In genomic region chr17:50355701-50356341, GRCh38 we compare ENCODE assay signal across 17 cellular contexts. TPM values are rescaled to one million over a fixed set of nuclear protein-coding genes. Genes with fewer than 3 reads are reported as not detected.
A peak's percentile ranks its signal among the peaks of the same experiment; 100 is the strongest.
DNase-seq lines count a peak whose midpoint lies in the region; ATAC-seq and TF ChIP-seq lines count a peak whose summit lies in the region.
"Had no signal": no experiment of that assay in that cellular context is flagged by ENCODE, and none has a peak within 500 bp of the region (broad histone marks: within the 10 kb centered on the region; RNA-seq: fewer than 3 reads in every experiment).

No MANE protein-coding gene starts in this region.

- TSS peak; percentile 32 for BruUV-seq in IMR-90 (replicated peaks; lab: Mats Ljungman, UMichigan)

- no peak overlapping the region for H3K27ac Mint-ChIP-seq in naive thymus-derived CD4-positive, alpha-beta T cell
- H3K27ac Mint-ChIP-seq: GM23338 had no signal

- CTCF ChIA-PET in IMR-90 (lab: Yijun Ruan, JAX), result no interaction called here
- CTCF ChIA-PET in naive thymus-derived CD4-positive, alpha-beta T cell (lab: Charles Lee), result no interaction called here

- TF ChIP-seq RAD21 in IMR-90 (IDR thresholded peaks at IDR 0.05; ENCODE audit: low read length), result no peak

- no peak overlapping the region for H3K9ac ChIP-seq in IMR-90 (ENCODE audit: low read depth, low read length)

- TF ChIP-seq CTCF in IMR-90 (conservative IDR thresholded peaks at IDR 0.05; ENCODE audit: low read depth, low read length) (no peak), sigmoid colon (IDR thresholded peaks at IDR 0.05) (no peak)

- 84% methylated on average over 9 of the region's 20 CpGs; no CpG with 5 or more reads in 1 of the 2 experiments for WGBS in IMR-90 (ENCODE audit: extremely low coverage in 2 of 2, insufficient read length in 1 of 2), 2 experiments
- 92 to 93% methylated on average over 20 of the region's 20 CpGs for WGBS in sigmoid colon, 2 donors

- H2BK120ac ChIP-seq in IMR-90 (ENCODE audit: low read depth, low read length), result no peak overlapping the region

- H4K5ac ChIP-seq in IMR-90 (ENCODE audit: low read depth, low read length), result no peak overlapping the region

- no peak overlapping the region for H3K4me3 Mint-ChIP-seq in naive thymus-derived CD4-positive, alpha-beta T cell
- H3K4me3 Mint-ChIP-seq: GM23338 had no signal

- no peak overlapping the region for H3K56ac ChIP-seq in IMR-90 (ENCODE audit: extremely low read depth, insufficient read depth, low read length)

- H3K23ac ChIP-seq in IMR-90 (ENCODE audit: low read depth, low read length), result no peak overlapping the region

- H3K36me3 ChIP-seq in IMR-90 (ENCODE audit: control insufficient read depth, insufficient read depth, low read length), result peaks cover 68% of the 10 kb centered on the region
- H3K36me3 ChIP-seq in sigmoid colon, result peaks cover 27 to 74% (median 41%) of the 10 kb centered on the region in 4 donors
- H3K36me3 ChIP-seq in naive thymus-derived CD4-positive, alpha-beta T cell (ENCODE audit: control insufficient read depth in 2 of 3, insufficient read depth in 3 of 3, low read length in 3 of 3), result peaks cover 0 to 77% (median 6%) of the 10 kb centered on the region in 3 experiments

- H3K4me1 ChIP-seq in IMR-90 (ENCODE audit: control insufficient read depth, insufficient read depth, low read length) (no peaks in the 10 kb centered on the region), sigmoid colon (peaks cover 0 to 17% (median 11%) of the 10 kb centered on the region in 4 donors)
- H3K4me1 ChIP-seq in naive thymus-derived CD4-positive, alpha-beta T cell (ENCODE audit: control insufficient read depth in 2 of 2, insufficient read depth in 2 of 2, low read length in 2 of 2), result no peaks in the 10 kb centered on the region

- H3K9me3 ChIP-seq in IMR-90 (ENCODE audit: control insufficient read depth, insufficient read depth, low read length), result no peaks in the 10 kb centered on the region
- H3K9me3 ChIP-seq in sigmoid colon, result no peaks in the 10 kb centered on the region
- no peaks in the 10 kb centered on the region for H3K9me3 ChIP-seq in naive thymus-derived CD4-positive, alpha-beta T cell (ENCODE audit: control insufficient read depth in 2 of 3, low read length in 3 of 3)

- H3K36me3 Mint-ChIP-seq in naive thymus-derived CD4-positive, alpha-beta T cell, result peaks cover 0 to 11% (median 4%) of the 10 kb centered on the region in 5 donors

- no peak overlapping the region for H2AK5ac ChIP-seq in IMR-90 (ENCODE audit: low read depth, low read length)

- DNase-seq in activated CD8-positive, alpha-beta memory T cell treated with anti-CD3 and anti-CD28 coated beads, Interleukin-2, amount 50 U/mL, for 48 hours, result peak; percentile 52
- no peak for DNase-seq in activated CD8-positive, alpha-beta memory T cell treated with anti-CD3 and anti-CD28 coated beads, Interleukin-2, amount 50 U/mL, for 4 hours
- DNase-seq in IMR-90, result no peak
- peak; percentile 62 for DNase-seq in sigmoid colon
- DNase-seq in naive thymus-derived CD4-positive, alpha-beta T cell, result no peak
- DNase-seq in stimulated activated CD4-positive, alpha-beta T cell treated with anti-CD3 and anti-CD28 coated beads, Interleukin-1b, Interleukin-23, amount 100 ng/mL, for 48 hours, result no peak
- DNase-seq: DND-41, GDM1, Kasumi-1, NCI-H1417, NCI-H1930, NCI-H510A, Right ventricle myocardium superior had no signal

- TF ChIP-seq POLR2A in IMR-90 (IDR thresholded peaks at IDR 0.05; ENCODE audit: low read depth, low read length) (no peak), sigmoid colon (IDR thresholded peaks at IDR 0.05) (no peak)

- H2BK15ac ChIP-seq in IMR-90 (ENCODE audit: low read depth, low read length), result no peak overlapping the region

- H4K91ac ChIP-seq in IMR-90 (ENCODE audit: insufficient read depth, low read depth, low read length), result no peak overlapping the region

- no peak overlapping the region for H4K8ac ChIP-seq in IMR-90 (ENCODE audit: low read depth in 2 of 2, low read length in 2 of 2)

- H3K27ac ChIP-seq in IMR-90 (ENCODE audit: insufficient read depth, low read length) (no peak overlapping the region), sigmoid colon (no peak overlapping the region)
- no peak overlapping the region for H3K27ac ChIP-seq in naive thymus-derived CD4-positive, alpha-beta T cell (ENCODE audit: low read depth, low read length)

- no peak overlapping the region for H2BK5ac ChIP-seq in IMR-90 (ENCODE audit: low read depth, low read length, poor library complexity, severe bottlenecking)

- H3K18ac ChIP-seq in IMR-90 (ENCODE audit: low read depth, low read length), result no peak overlapping the region

- H3K14ac ChIP-seq in IMR-90 (replicated peaks; ENCODE audit: low read depth, low read length), result no peak overlapping the region

- ATAC-seq in IMR-90 (ENCODE audit: low read depth) (no peak), esophagus mucosa (peak; percentile 52), GM21825 (IDR thresholded peaks at IDR 0.05; ENCODE audit: unreplicated experiment) (no peak)
- no peak for ATAC-seq in naive thymus-derived CD4-positive, alpha-beta T cell
- ATAC-seq: GM23338, Panc1 had no signal

- in situ Hi-C loops in IMR-90 (cut with MboI; ENCODE audit: low sequenced_read_pairs), result no loop called here

- dilution Hi-C loops in IMR-90 (cut with HindIII; ENCODE audit: low sequenced_read_pairs, unreplicated experiment), result no loop called here

- H3K4me1 Mint-ChIP-seq in naive thymus-derived CD4-positive, alpha-beta T cell, result peaks cover 4 to 11% (median 7%) of the 10 kb centered on the region in 7 donors
- H3K4me1 Mint-ChIP-seq: GM23338 had no signal

- H4K20me1 ChIP-seq in IMR-90 (ENCODE audit: insufficient read depth, low read length), result peaks cover 15% of the 10 kb centered on the region

- no peak overlapping the region for H2AK9ac ChIP-seq in IMR-90 (replicated peaks; ENCODE audit: low read depth, low read length, poor library complexity)

- H3K9me3 Mint-ChIP-seq in naive thymus-derived CD4-positive, alpha-beta T cell, result peaks cover 0 to 2% (median 0%) of the 10 kb centered on the region in 11 donors
- H3K9me3 Mint-ChIP-seq: GM23338 had no signal

- intact Hi-C loops in IMR-90 (cut with micrococcal nuclease) (no loop called here), sigmoid colon (cut with DNase I) (no loop called here)
- intact Hi-C loops in naive thymus-derived CD4-positive, alpha-beta T cell (cut with micrococcal nuclease), result no loop called here

- no peak overlapping the region for H3K4me3 ChIP-seq in IMR-90 (ENCODE audit: insufficient read depth, low read depth, low read length)
- H3K4me3 ChIP-seq in sigmoid colon, result no peak overlapping the region
- no peak overlapping the region for H3K4me3 ChIP-seq in naive thymus-derived CD4-positive, alpha-beta T cell (ENCODE audit: low read length)
- H3K4me3 ChIP-seq: GM23338 had no signal

- H3K4ac ChIP-seq in IMR-90 (ENCODE audit: low read depth, low read length), result no peak overlapping the region

- no peak for TF ChIP-seq EP300 in sigmoid colon (IDR thresholded peaks at IDR 0.05)

- H3K27me3 ChIP-seq in IMR-90 (ENCODE audit: control insufficient read depth, insufficient read depth, low read length) (no peaks in the 10 kb centered on the region), sigmoid colon (no peaks in the 10 kb centered on the region)
- H3K27me3 ChIP-seq in naive thymus-derived CD4-positive, alpha-beta T cell (ENCODE audit: control insufficient read depth in 2 of 2, insufficient read depth in 2 of 2, low read length in 2 of 2), result no peaks in the 10 kb centered on the region

- H2AFZ ChIP-seq in IMR-90 (replicated peaks; ENCODE audit: low read length, poor library complexity), result peak overlapping the region; percentile 46
- H2AFZ ChIP-seq: GM23338 had no signal

- POLR2A ChIA-PET in IMR-90 (lab: Charles Lee; ENCODE audit: unreplicated experiment), result no interaction called here
- POLR2A ChIA-PET in naive thymus-derived CD4-positive, alpha-beta T cell (lab: Charles Lee), result interaction anchor here (1.0 to 1.1 kb wide), 2 partner anchors 13 to 18 kb away, joined by 3 to 4 read pairs; no protein-coding TSS in a partner anchor

- no peaks in the 10 kb centered on the region for H3K27me3 Mint-ChIP-seq in naive thymus-derived CD4-positive, alpha-beta T cell

- H3K4me2 ChIP-seq in IMR-90 (ENCODE audit: low read depth, low read length), result no peak overlapping the region
- H3K4me2 ChIP-seq: GM23338 had no signal

- peaks cover 8% of the 10 kb centered on the region; the same call in 1 of the 2 replicates for H3K9me1 ChIP-seq in IMR-90 (ENCODE audit: insufficient read depth, low read length)

- no peak overlapping the region for H2BK20ac ChIP-seq in IMR-90 (ENCODE audit: low read depth, low read length)

- H3K79me1 ChIP-seq in IMR-90 (ENCODE audit: low read depth in 1 of 2, low read length in 2 of 2), result peaks cover 5 to 25% of the 10 kb centered on the region in 2 experiments; a peak in 2 of 4 replicates

RNA-seq across cellular contexts. Expression of gene XYLT2, which starts 9.9 kb away (rescaled TPM):
- total RNA-seq in IMR-90 (2012; rRNA removed) (31.9 and 35.0 TPM in 2 replicates), esophagus mucosa (10.8 TPM), sigmoid colon (10 to 100 TPM; 16.2 to 27.4 (median 18.3) TPM)
- polyA plus RNA-seq in IMR-90 (2012; rRNA removed) (27.7 and 35.7 TPM in 2 replicates), sigmoid colon (10 to 100 TPM in 1 of 3 donors, 1 to 10 TPM in 2; 1.8 to 14.5 (median 2.5) TPM)
- polyA plus RNA-seq in IMR-90 (2012; cell fraction: cytosol; rRNA removed), result 20.7 and 31.6 TPM in 2 replicates
- 39.1 and 85.9 TPM in 2 replicates for polyA plus RNA-seq in IMR-90 (2012; cell fraction: nucleus; rRNA removed; ENCODE audit: low replicate concordance)
- 10 to 100 TPM; 18.6 to 43.7 (median 34.1) TPM for total RNA-seq in naive thymus-derived CD4-positive, alpha-beta T cell
- polyA plus RNA-seq in naive thymus-derived CD4-positive, alpha-beta T cell, result 10 to 100 TPM in 1 of 2 donors, 1 to 10 TPM in 1; 8.0 to 21.1 TPM

RNA-seq across cellular contexts. Expression of gene MRPL27, which starts 17.2 kb away (rescaled TPM):
- total RNA-seq in IMR-90 (2012; rRNA removed) (152 and 202 TPM in 2 replicates), esophagus mucosa (64.7 TPM), sigmoid colon (10 to 100 TPM; 64.0 to 94.6 (median 75.6) TPM)
- polyA plus RNA-seq in IMR-90 (2012; rRNA removed) (156 and 176 TPM in 2 replicates), sigmoid colon (100 to 1,000 TPM; 151 to 234 (median 220) TPM)
- polyA plus RNA-seq in IMR-90 (2012; cell fraction: cytosol; rRNA removed), result 138 and 201 TPM in 2 replicates
- polyA plus RNA-seq in IMR-90 (2012; cell fraction: nucleus; rRNA removed; ENCODE audit: low replicate concordance), result 60.7 and 89.8 TPM in 2 replicates
- 10 to 100 TPM; 29.5 to 64.7 (median 32.0) TPM for total RNA-seq in naive thymus-derived CD4-positive, alpha-beta T cell
- polyA plus RNA-seq in naive thymus-derived CD4-positive, alpha-beta T cell, result 10 to 100 TPM; 47.0 to 51.3 TPM

RNA-seq across cellular contexts. Expression of gene EME1, which starts 17.2 kb away (rescaled TPM):
- total RNA-seq in IMR-90 (2012; rRNA removed) (8.9 and 9.1 TPM in 2 replicates), esophagus mucosa (2.4 TPM), sigmoid colon (under 1 TPM in 1 of 4 donors, not detected in 3; 0.36 TPM)
- polyA plus RNA-seq in IMR-90 (2012; rRNA removed) (9.4 and 10.1 TPM in 2 replicates), sigmoid colon (1 to 10 TPM in 2 of 3 donors, not detected in 1; 1.2 to 3.5 TPM)
- 1.4 and 4.8 TPM in 2 replicates for polyA plus RNA-seq in IMR-90 (2012; cell fraction: cytosol; rRNA removed)
- 20.8 and 44.5 TPM in 2 replicates for polyA plus RNA-seq in IMR-90 (2012; cell fraction: nucleus; rRNA removed; ENCODE audit: low replicate concordance)
- total RNA-seq in naive thymus-derived CD4-positive, alpha-beta T cell, result 10 to 100 TPM in 1 of 5 experiments, 1 to 10 TPM in 3, under 1 TPM in 1; 0.61 to 17.5 (median 2.2) TPM
- polyA plus RNA-seq in naive thymus-derived CD4-positive, alpha-beta T cell, result not detected
- total RNA-seq: Right ventricle myocardium superior had no signal

RNA-seq across cellular contexts. Expression of gene LRRC59, which starts 41.5 kb away (rescaled TPM):
- total RNA-seq in IMR-90 (2012; rRNA removed) (233 and 241 TPM in 2 replicates), esophagus mucosa (68.2 TPM), sigmoid colon (10 to 100 TPM; 32.4 to 38.8 (median 35.2) TPM)
- polyA plus RNA-seq in IMR-90 (2012; rRNA removed) (134 and 139 TPM in 2 replicates), sigmoid colon (100 to 1,000 TPM in 1 of 3 donors, 10 to 100 TPM in 2; 78.1 to 116 (median 84.6) TPM)
- polyA plus RNA-seq in IMR-90 (2012; cell fraction: cytosol; rRNA removed), result 90.9 and 114 TPM in 2 replicates
- polyA plus RNA-seq in IMR-90 (2012; cell fraction: nucleus; rRNA removed; ENCODE audit: low replicate concordance), result 56.5 and 96.2 TPM in 2 replicates
- 10 to 100 TPM; 27.6 to 67.1 (median 42.4) TPM for total RNA-seq in naive thymus-derived CD4-positive, alpha-beta T cell
- polyA plus RNA-seq in naive thymus-derived CD4-positive, alpha-beta T cell, result 10 to 100 TPM; 13.4 to 15.2 TPM

Comparison
In these comparisons a context has a peak if more than half of its experiments do, and no peak if none do; other contexts are left out.
1. DNase-seq: peak in activated CD8-positive, alpha-beta memory T cell treated with anti-CD3 and anti-CD28 coated beads, Interleukin-2, amount 50 U/mL, for 48 hours (single experiment) and sigmoid colon (single experiment); none in activated CD8-positive, alpha-beta memory T cell treated with anti-CD3 and anti-CD28 coated beads, Interleukin-2, amount 50 U/mL, for 4 hours (single experiment), IMR-90 (single experiment), naive thymus-derived CD4-positive, alpha-beta T cell (0 of 9) and stimulated activated CD4-positive, alpha-beta T cell treated with anti-CD3 and anti-CD28 coated beads, Interleukin-1b, Interleukin-23, amount 100 ng/mL, for 48 hours (single experiment).